Comparison of ENCODE assay signal across 8 cellular contexts in the genomic region with DNA sequence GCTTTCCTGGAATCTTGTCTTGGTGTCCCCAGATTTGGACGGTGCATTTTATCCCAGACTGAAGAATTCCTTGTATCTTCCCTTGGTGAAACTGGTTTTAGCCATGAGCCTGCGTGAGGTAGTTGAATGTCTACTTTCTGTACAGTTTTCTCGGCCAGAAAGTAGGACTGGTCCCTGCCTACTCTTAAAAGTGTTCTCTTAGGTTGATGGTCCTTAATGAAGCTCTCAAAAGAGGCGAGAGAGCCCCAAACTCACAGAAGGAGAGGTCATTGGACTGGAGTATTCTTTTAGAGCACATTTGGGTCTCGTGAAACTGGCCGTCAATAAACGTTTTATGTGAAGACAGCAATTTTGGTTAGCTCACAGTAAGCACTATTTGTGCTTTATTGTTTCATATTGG. TPM values are rescaled to one million over a fixed set of nuclear protein-coding genes. Genes with fewer than 3 reads are reported as not detected.
DNase-seq lines count a peak whose midpoint lies in the region; ATAC-seq and TF ChIP-seq lines count a peak whose summit lies in the region.

No MANE protein-coding gene starts in this region.

- H3K27ac Mint-ChIP-seq in GM23338, result no peak overlapping the region

- no peak for TF ChIP-seq POLR2A in testis (IDR thresholded peaks at IDR 0.05)

- H3K36me3 ChIP-seq in GM23338 (ENCODE audit: insufficient read depth), result no peaks in the 10 kb centered on the region
- H3K36me3 ChIP-seq in SK-N-SH (replicated peaks in 1 of 2; ENCODE audit: control insufficient read depth in 1 of 2, insufficient read depth in 2 of 2, low read length in 1 of 2), result no peaks in the 10 kb centered on the region
- H3K36me3 ChIP-seq in iPS-15b (ENCODE audit: control insufficient read depth, insufficient read depth, low read length), result no peaks in the 10 kb centered on the region
- H3K36me3 ChIP-seq in testis (ENCODE audit: low read depth, missing control alignments), result no peaks in the 10 kb centered on the region

- H4K20me1 ChIP-seq in GM23338 (replicated peaks; ENCODE audit: insufficient read depth) (peaks cover 26% of the 10 kb centered on the region), SK-N-SH (ENCODE audit: insufficient read depth) (no peaks in the 10 kb centered on the region)

- no peak overlapping the region for H3K4me3 Mint-ChIP-seq in GM23338

- H3K4me2 ChIP-seq in GM23338 (peak overlapping the region; percentile 88), SK-N-SH (peak overlapping the region; percentile 95)

- no peaks in the 10 kb centered on the region for H3K9me3 Mint-ChIP-seq in GM23338

- H2AFZ ChIP-seq in GM23338 (peak overlapping the region; percentile 43; the same call in 1 of the 2 replicates), SK-N-SH (ENCODE audit: low read depth) (peak overlapping the region; percentile 96; the same call in 1 of the 2 replicates)

- intact Hi-C loops in testis (cut with DNase I; ENCODE audit: low total_unique reads), result no loop called here

- H3K79me2 ChIP-seq in GM23338 (replicated peaks; ENCODE audit: insufficient read depth) (peaks cover 55% of the 10 kb centered on the region), SK-N-SH (ENCODE audit: insufficient read depth) (peaks cover 57% of the 10 kb centered on the region)

- peaks cover 5% of the 10 kb centered on the region; the same call in 2 of the 3 replicates for H3K4me1 Mint-ChIP-seq in GM23338

- H3K9me2 ChIP-seq in GM23338 (ENCODE audit: insufficient read depth) (no peaks in the 10 kb centered on the region), SK-N-SH (no peaks in the 10 kb centered on the region)

- no peaks in the 10 kb centered on the region for H3K27me3 Mint-ChIP-seq in GM23338 (ENCODE audit: insufficient read depth, low read depth, poor library complexity)

- H3F3A ChIP-seq in GM23338 (replicated peaks; ENCODE audit: low read depth) (no peaks in the 10 kb centered on the region), SK-N-SH (replicated peaks; ENCODE audit: insufficient read depth) (peaks cover 7% of the 10 kb centered on the region)

- POLR2A ChIA-PET in SK-N-SH (lab: Yijun Ruan, JAX), result no interaction called here

- no peak for TF ChIP-seq EP300 in SK-N-SH (IDR thresholded peaks at IDR 0.05; ENCODE audit: borderline replicate concordance in 1 of 2, low read depth in 1 of 2, low read length in 1 of 2)

- H3K9me3 ChIP-seq in SK-N-SH, result no peaks in the 10 kb centered on the region
- no peaks in the 10 kb centered on the region for H3K9me3 ChIP-seq in iPS-15b (ENCODE audit: control insufficient read depth, insufficient read depth, low read length)
- H3K9me3 ChIP-seq in testis, result no peaks in the 10 kb centered on the region

- no peaks in the 10 kb centered on the region for H3K27me3 ChIP-seq in GM23338 (ENCODE audit: insufficient read depth)
- no peaks in the 10 kb centered on the region for H3K27me3 ChIP-seq in SK-N-SH (ENCODE audit: insufficient read depth)
- H3K27me3 ChIP-seq in iPS-15b (ENCODE audit: control insufficient read depth, insufficient read depth, low read length), result no peaks in the 10 kb centered on the region
- no peaks in the 10 kb centered on the region for H3K27me3 ChIP-seq in testis

- H3K4me3 ChIP-seq in GM23338 (peak overlapping the region; percentile 82), SK-N-SH (ENCODE audit: low read depth in 2 of 2, low read length in 1 of 2) (peak overlapping the region; percentile 84 to 94), iPS-15b (ENCODE audit: low read depth, low read length) (peak overlapping the region; percentile 99), testis (peak overlapping the region; percentile 88 to 91)

- peak overlapping the region; percentile 93 for H3K27ac ChIP-seq in GM23338 (ENCODE audit: low read depth)
- peak overlapping the region; percentile 70 to 83 for H3K27ac ChIP-seq in SK-N-SH (ENCODE audit: low read depth in 2 of 2, low read length in 1 of 2)
- H3K27ac ChIP-seq in testis, result peak overlapping the region; percentile 67 to 87

- H3K36me3 Mint-ChIP-seq in GM23338 (ENCODE audit: low read depth), result no peaks in the 10 kb centered on the region; the same call in 2 of the 3 replicates

- CTCF ChIA-PET in SK-N-SH (lab: Yijun Ruan, JAX), result no interaction called here

- no peak for TF ChIP-seq RAD21 in SK-N-SH (IDR thresholded peaks at IDR 0.05; ENCODE audit: low read length)

- DNase-seq in GM23338 (ENCODE audit: low spot score) (no peak), SK-N-SH (no peak), testis (no peak), RPMI8226 (no peak), NAMALWA (ENCODE audit: low spot score) (no peak)

- 0% methylated on average over 6 of the region's 7 CpGs for WGBS in SK-N-SH (ENCODE audit: low lambda C conversion rate)
- WGBS in testis, 2 donors, result 0 to 2% methylated on average over 7 of the region's 7 CpGs

- no peak for TF ChIP-seq CTCF in GM23338 (conservative IDR thresholded peaks at IDR 0.05; ENCODE audit: low read depth in 2 of 2)
- TF ChIP-seq CTCF in SK-N-SH (IDR thresholded peaks at IDR 0.05), result no peak
- TF ChIP-seq CTCF in testis (IDR thresholded peaks at IDR 0.05), result no peak

- H3K9ac ChIP-seq in SK-N-SH (peak overlapping the region; percentile 80), iPS-15b (ENCODE audit: low read depth, low read length) (peak overlapping the region; percentile 93)

- H3K4me1 ChIP-seq in GM23338 (ENCODE audit: insufficient read depth) (peaks cover 5% of the 10 kb centered on the region; the same call in 1 of the 2 replicates), SK-N-SH (ENCODE audit: control insufficient read depth in 1 of 2, insufficient read depth in 2 of 2, low read depth in 1 of 2, low read length in 1 of 2) (peaks cover 0 to 6% of the 10 kb centered on the region in 2 experiments; a peak in 2 of 4 replicates), iPS-15b (ENCODE audit: control insufficient read depth, insufficient read depth, low read length) (no peaks in the 10 kb centered on the region), testis (peaks cover 19% of the 10 kb centered on the region)

- ATAC-seq in GM23338, result no peak
- ATAC-seq in GM21717 (IDR thresholded peaks at IDR 0.05; ENCODE audit: unreplicated experiment), result no peak
- no peak for ATAC-seq in HG02759 (IDR thresholded peaks at IDR 0.05; ENCODE audit: unreplicated experiment)

TF ChIP-seq in GM23338, 12 proteins besides CTCF, POLR2A, EP300 and RAD21 (continues in another document):
- TF ChIP-seq, protein P1, sequence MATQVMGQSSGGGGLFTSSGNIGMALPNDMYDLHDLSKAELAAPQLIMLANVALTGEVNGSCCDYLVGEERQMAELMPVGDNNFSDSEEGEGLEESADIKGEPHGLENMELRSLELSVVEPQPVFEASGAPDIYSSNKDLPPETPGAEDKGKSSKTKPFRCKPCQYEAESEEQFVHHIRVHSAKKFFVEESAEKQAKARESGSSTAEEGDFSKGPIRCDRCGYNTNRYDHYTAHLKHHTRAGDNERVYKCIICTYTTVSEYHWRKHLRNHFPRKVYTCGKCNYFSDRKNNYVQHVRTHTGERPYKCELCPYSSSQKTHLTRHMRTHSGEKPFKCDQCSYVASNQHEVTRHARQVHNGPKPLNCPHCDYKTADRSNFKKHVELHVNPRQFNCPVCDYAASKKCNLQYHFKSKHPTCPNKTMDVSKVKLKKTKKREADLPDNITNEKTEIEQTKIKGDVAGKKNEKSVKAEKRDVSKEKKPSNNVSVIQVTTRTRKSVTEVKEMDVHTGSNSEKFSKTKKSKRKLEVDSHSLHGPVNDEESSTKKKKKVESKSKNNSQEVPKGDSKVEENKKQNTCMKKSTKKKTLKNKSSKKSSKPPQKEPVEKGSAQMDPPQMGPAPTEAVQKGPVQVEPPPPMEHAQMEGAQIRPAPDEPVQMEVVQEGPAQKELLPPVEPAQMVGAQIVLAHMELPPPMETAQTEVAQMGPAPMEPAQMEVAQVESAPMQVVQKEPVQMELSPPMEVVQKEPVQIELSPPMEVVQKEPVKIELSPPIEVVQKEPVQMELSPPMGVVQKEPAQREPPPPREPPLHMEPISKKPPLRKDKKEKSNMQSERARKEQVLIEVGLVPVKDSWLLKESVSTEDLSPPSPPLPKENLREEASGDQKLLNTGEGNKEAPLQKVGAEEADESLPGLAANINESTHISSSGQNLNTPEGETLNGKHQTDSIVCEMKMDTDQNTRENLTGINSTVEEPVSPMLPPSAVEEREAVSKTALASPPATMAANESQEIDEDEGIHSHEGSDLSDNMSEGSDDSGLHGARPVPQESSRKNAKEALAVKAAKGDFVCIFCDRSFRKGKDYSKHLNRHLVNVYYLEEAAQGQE (IDR thresholded peaks at IDR 0.05; ENCODE audit: unreplicated experiment), result no peak
- no peak for TF ChIP-seq EZH2 (IDR thresholded peaks at IDR 0.05; ENCODE audit: low read depth, unreplicated experiment)

TF ChIP-seq in SK-N-SH, 30 proteins besides CTCF, POLR2A, EP300 and RAD21 (continues in another document):
- TF ChIP-seq ZBTB33 (IDR thresholded peaks at IDR 0.05; ENCODE audit: borderline replicate concordance, low read depth) (no peak), MEF2A (IDR thresholded peaks at IDR 0.05; ENCODE audit: borderline replicate concordance, low read depth) (no peak), USF2 (IDR thresholded peaks at IDR 0.05; ENCODE audit: borderline replicate concordance, low read depth, low read length) (no peak)

RNA-seq across cellular contexts. Expression of gene GTF2F2, which starts 0.7 kb away (rescaled TPM):
- total RNA-seq in GM23338 (2014; rRNA removed; shearing (Covaris generic)), result 37.1 and 42.1 TPM in 2 replicates
- 72.0 and 75.6 TPM in 2 replicates for polyA plus RNA-seq in GM23338 (2016; fragmentation: Nextera tagmentation; extraction: Ambion mirVana)
- 24.2 and 30.3 TPM in 2 replicates for polyA plus RNA-seq in SK-N-SH (2012; rRNA removed)
- polyA plus RNA-seq in SK-N-SH (2012; cell fraction: cytosol; rRNA removed), result 33.5 and 51.5 TPM in 2 replicates
- polyA plus RNA-seq in SK-N-SH (2012; cell fraction: nucleus; rRNA removed), result 9.6 and 19.5 TPM in 2 replicates
- total RNA-seq in testis, result 10 to 100 TPM; 28.1 to 29.9 TPM
- 19.0 TPM for polyA plus RNA-seq in testis (ENCODE audit: insufficient read depth, low read depth, low replicate concordance)
